ENCODE assay signal across 19 cellular contexts in genomic region chrY:15465880-15466279, GRCh38.
"Had no signal": no experiment of that assay in that cellular context is flagged by ENCODE, and none has a peak within 500 bp of the region (broad histone marks: within the 10 kb centered on the region; RNA-seq: fewer than 3 reads in every experiment).

No MANE protein-coding gene starts in this region.

- H3K36me3 Mint-ChIP-seq: naive thymus-derived CD4-positive, alpha-beta T cell; neural progenitor cell; type B pancreatic cell had no signal

- ATAC-seq: left lung; naive thymus-derived CD4-positive, alpha-beta T cell; right lobe of liver had no signal

- H3K27ac Mint-ChIP-seq: naive thymus-derived CD4-positive, alpha-beta T cell; nephron; neural progenitor cell; progenitor cell of endocrine pancreas; type B pancreatic cell had no signal

- H3K4me3 Mint-ChIP-seq: naive thymus-derived CD4-positive, alpha-beta T cell; nephron; neural progenitor cell; type B pancreatic cell had no signal

- H3K9me3 Mint-ChIP-seq: naive thymus-derived CD4-positive, alpha-beta T cell; nephron; neural progenitor cell; type B pancreatic cell had no signal

- H3K27me3 Mint-ChIP-seq: progenitor cell of endocrine pancreas, type B pancreatic cell had no signal

- DNase-seq: dorsolateral prefrontal cortex; effector CD4-positive, alpha-beta T cell; head of caudate nucleus; kidney; left lung; mesendoderm; midbrain; naive thymus-derived CD4-positive, alpha-beta T cell; right lobe of liver; small intestine; stimulated activated CD4-positive, alpha-beta T cell treated with anti-CD3 and anti-CD28 coated beads, Interleukin-15, amount 100 ng/mL, for 24 hours; stimulated activated CD4-positive, alpha-beta T cell treated with anti-CD3 and anti-CD28 coated beads, Interleukin-2, amount 100 ng/mL, for 48 hours; stimulated activated naive CD4-positive, alpha-beta T cell treated with Interleukin-2 at 50 U/mL for 16 hours; stomach; tibial artery had no signal

- H3K4me1 Mint-ChIP-seq: naive thymus-derived CD4-positive, alpha-beta T cell; nephron; neural progenitor cell had no signal
